28 cellular contexts compared by ENCODE assay signal in the genomic region with DNA sequence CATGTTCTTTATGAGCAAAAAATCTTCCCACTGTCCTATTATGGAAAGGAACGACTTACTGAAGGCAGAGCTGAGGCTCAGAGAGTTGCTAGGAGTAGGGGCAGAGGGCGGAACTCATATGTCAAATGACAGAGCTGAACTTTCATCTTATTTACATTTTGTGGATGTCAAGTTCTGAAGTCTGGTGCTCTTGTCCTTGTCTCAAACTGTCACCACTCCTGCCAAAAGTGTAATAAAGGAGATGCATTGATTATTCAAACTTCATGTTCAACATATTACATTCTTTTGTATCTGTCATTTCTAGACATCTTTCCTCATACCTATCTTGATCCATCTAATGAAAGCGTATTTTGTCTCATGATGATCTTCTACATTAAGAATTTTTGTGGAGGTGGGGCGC. TPM values are rescaled to one million over a fixed set of nuclear protein-coding genes. Genes with fewer than 3 reads are reported as not detected.
"Had no signal": no experiment of that assay in that cellular context is flagged by ENCODE, and none has a peak within 500 bp of the region (broad histone marks: within the 10 kb centered on the region; RNA-seq: fewer than 3 reads in every experiment).

No MANE protein-coding gene starts in this region.

- H3K9me3 ChIP-seq: colonic mucosa, esophagus squamous epithelium, gastrocnemius medialis, gastroesophageal sphincter had no signal

- H3K27me3 ChIP-seq: colonic mucosa, dorsolateral prefrontal cortex, esophagus squamous epithelium, foreskin keratinocyte, gastrocnemius medialis, gastroesophageal sphincter, heart left ventricle, heart right ventricle had no signal

- H3K4me1 ChIP-seq: colonic mucosa, esophagus squamous epithelium, foreskin keratinocyte, gastrocnemius medialis, gastroesophageal sphincter, heart left ventricle, heart right ventricle had no signal

- H3K4me3 ChIP-seq: colonic mucosa, coronary artery, dorsolateral prefrontal cortex, esophagus squamous epithelium, gastrocnemius medialis, gastroesophageal sphincter, heart left ventricle, heart right ventricle had no signal

- H3K36me3 ChIP-seq: colonic mucosa, esophagus squamous epithelium, gastrocnemius medialis, gastroesophageal sphincter, heart left ventricle, heart right ventricle had no signal

- DNase-seq: colonic mucosa; cortex of kidney; dermis blood vessel endothelial cell; dorsolateral prefrontal cortex; effector CD4-positive, alpha-beta T cell; effector CD8-positive, alpha-beta T cell; effector memory CD4-positive, alpha-beta T cell; effector memory CD8-positive, alpha-beta T cell; endodermal cell; erythroblast; esophagus squamous epithelium; foreskin fibroblast; foreskin keratinocyte; foreskin melanocyte; gastrocnemius medialis; glutamatergic neuron; head of caudate nucleus; heart left ventricle; heart right ventricle had no signal

- H3K27ac ChIP-seq: colonic mucosa, coronary artery, dorsolateral prefrontal cortex, epithelial cell of prostate, esophagus squamous epithelium, foreskin keratinocyte, gastrocnemius medialis, gastroesophageal sphincter, heart left ventricle, heart right ventricle had no signal

RNA-seq across cellular contexts. Expression of gene C11orf87, which starts 57.1 kb away (rescaled TPM):
- total RNA-seq: colonic mucosa, dermis blood vessel endothelial cell, dermis microvascular lymphatic vessel endothelial cell, endodermal cell, endothelial cell of umbilical vein, epithelial cell of proximal tubule, fibroblast of lung, fibroblast of villous mesenchyme, foreskin keratinocyte, gastrocnemius medialis had no signal
- polyA plus RNA-seq: endothelial cell of umbilical vein, esophagus, foreskin keratinocyte had no signal
